Comparison of ENCODE assay signal across 14 cellular contexts in the genomic region with DNA sequence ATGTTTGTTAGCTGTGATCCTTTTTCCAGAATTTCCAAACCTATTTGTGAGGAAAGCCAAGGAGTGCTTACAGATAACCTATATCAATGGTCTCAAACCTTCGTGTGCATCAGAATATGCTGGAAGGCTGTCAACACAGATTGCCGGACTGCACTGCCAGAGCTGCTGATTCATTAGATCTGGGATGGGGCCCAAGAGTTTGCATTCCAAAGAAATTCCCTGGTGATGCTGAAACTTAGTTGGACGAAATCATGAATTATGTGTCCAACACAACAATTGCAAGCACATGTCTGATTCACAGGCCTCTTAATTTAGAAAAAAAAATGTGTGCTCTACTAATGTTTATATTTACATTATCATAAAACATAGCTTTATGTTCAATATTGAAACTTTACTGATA.
DNase-seq lines count a peak whose midpoint lies in the region; ATAC-seq, FAIRE-seq and TF ChIP-seq lines count a peak whose summit lies in the region.
"Had no signal": no experiment of that assay in that cellular context is flagged by ENCODE, and none has a peak within 500 bp of the region (broad histone marks: within the 10 kb centered on the region; RNA-seq: fewer than 3 reads in every experiment).

No MANE protein-coding gene starts in this region.

- H3K79me2 ChIP-seq in smooth muscle cell (ENCODE audit: low read depth), result no peaks in the 10 kb centered on the region

- 6 to 20% (median 18%) methylated on average over 2 to 3 of the region's 3 CpGs for WGBS in adrenal gland, 4 donors
- 16% methylated on average over 3 of the region's 3 CpGs for WGBS in smooth muscle cell (ENCODE audit: low lambda C conversion rate)
- WGBS in endodermal cell (ENCODE audit: insufficient coverage in 1 of 2, insufficient read length in 1 of 2), 2 experiments, result 94 to 100% methylated on average over 1 to 3 of the region's 3 CpGs

- TF ChIP-seq POLR2A in H54 (IDR thresholded peaks at IDR 0.05; ENCODE audit: low read depth, low read length) (no peak), adrenal gland (IDR thresholded peaks at IDR 0.05) (no peak)

- H3F3A ChIP-seq in smooth muscle cell (ENCODE audit: low read depth), result no peaks in the 10 kb centered on the region

- peaks cover 3% of the 10 kb centered on the region for H3K9me3 Mint-ChIP-seq in activated CD8-positive, alpha-beta T cell treated with anti-CD3 and anti-CD28 coated beads for 36 hours
- peaks cover 17% of the 10 kb centered on the region for H3K9me3 Mint-ChIP-seq in endodermal cell

- no peaks in the 10 kb centered on the region for H4K20me1 ChIP-seq in smooth muscle cell (ENCODE audit: low read depth)

- H2AFZ ChIP-seq in smooth muscle cell (ENCODE audit: low read depth), result no peak overlapping the region

- H3K27me3 Mint-ChIP-seq in activated CD8-positive, alpha-beta T cell treated with anti-CD3 and anti-CD28 coated beads for 36 hours, result no peaks in the 10 kb centered on the region
- H3K27me3 Mint-ChIP-seq in endodermal cell (ENCODE audit: insufficient read depth), result no peaks in the 10 kb centered on the region
- H3K27me3 Mint-ChIP-seq: activated naive CD8-positive, alpha-beta T cell treated with anti-CD3 and anti-CD28 coated beads for 36 hours had no signal

- no peaks in the 10 kb centered on the region for H3K9me3 ChIP-seq in adrenal gland (replicated peaks in 1 of 3)
- no peaks in the 10 kb centered on the region for H3K9me3 ChIP-seq in smooth muscle cell (replicated peaks; ENCODE audit: low read depth)
- no peaks in the 10 kb centered on the region for H3K9me3 ChIP-seq in endodermal cell (ENCODE audit: control insufficient read depth, low read length)

- ATAC-seq in activated CD8-positive, alpha-beta T cell treated with anti-CD3 and anti-CD28 coated beads for 36 hours, result no peak
- ATAC-seq in HG03469 (IDR thresholded peaks at IDR 0.05; ENCODE audit: unreplicated experiment), result no peak

- FAIRE-seq in H54 (lab: Jason Lieb, UNC), result peak; percentile 86

- H3K4me1 Mint-ChIP-seq in activated CD8-positive, alpha-beta T cell treated with anti-CD3 and anti-CD28 coated beads for 36 hours (ENCODE audit: low read depth), result no peaks in the 10 kb centered on the region
- no peaks in the 10 kb centered on the region for H3K4me1 Mint-ChIP-seq in endodermal cell
- H3K4me1 Mint-ChIP-seq: activated naive CD8-positive, alpha-beta T cell treated with anti-CD3 and anti-CD28 coated beads for 36 hours; nephron progenitor cell had no signal

- H3K4me3 Mint-ChIP-seq in activated CD8-positive, alpha-beta T cell treated with anti-CD3 and anti-CD28 coated beads for 36 hours, result no peak overlapping the region
- H3K4me3 Mint-ChIP-seq in endodermal cell, result no peak overlapping the region
- H3K4me3 Mint-ChIP-seq: activated naive CD8-positive, alpha-beta T cell treated with anti-CD3 and anti-CD28 coated beads for 36 hours; nephron progenitor cell; T-helper 2 cell treated with Interferon-gamma antibody and Interleukin-4, amounts not matched to agents 5 μg/mL and 100 μg/mL, for 36 hours had no signal

- POLR2A ChIA-PET in activated CD8-positive, alpha-beta T cell treated with anti-CD3 and anti-CD28 coated beads for 36 hours (lab: Charles Lee), result no interaction called here

- no peak overlapping the region for H3K27ac Mint-ChIP-seq in activated CD8-positive, alpha-beta T cell treated with anti-CD3 and anti-CD28 coated beads for 36 hours
- H3K27ac Mint-ChIP-seq in endodermal cell, result no peak overlapping the region
- H3K27ac Mint-ChIP-seq: activated naive CD8-positive, alpha-beta T cell treated with anti-CD3 and anti-CD28 coated beads for 36 hours; nephron progenitor cell; T-helper 2 cell treated with Interferon-gamma antibody and Interleukin-4, amounts not matched to agents 5 μg/mL and 100 μg/mL, for 36 hours had no signal

- no peaks in the 10 kb centered on the region for H3K36me3 Mint-ChIP-seq in activated CD8-positive, alpha-beta T cell treated with anti-CD3 and anti-CD28 coated beads for 36 hours (ENCODE audit: low read depth)
- no peaks in the 10 kb centered on the region for H3K36me3 Mint-ChIP-seq in endodermal cell (ENCODE audit: low read depth)
- H3K36me3 Mint-ChIP-seq: activated naive CD8-positive, alpha-beta T cell treated with anti-CD3 and anti-CD28 coated beads for 36 hours had no signal

- no peaks in the 10 kb centered on the region for H3K27me3 ChIP-seq in adrenal gland
- no peaks in the 10 kb centered on the region for H3K27me3 ChIP-seq in smooth muscle cell (ENCODE audit: low read depth)
- no peaks in the 10 kb centered on the region for H3K27me3 ChIP-seq in endodermal cell (ENCODE audit: control insufficient read depth, insufficient read depth, low read length, poor library complexity, severe bottlenecking)

- DNase-seq in H54 (ENCODE audit: insufficient read length, low spot score), result no peak
- peak; percentile 38 to 63 (median 48) for DNase-seq in adrenal gland
- DNase-seq in glomerular endothelial cell (ENCODE audit: extremely low read depth, low read depth, low spot score), result peak; percentile 16
- DNase-seq in smooth muscle cell (lab: John Stamatoyannopoulos, UW; ENCODE audit: unreplicated experiment), result no peak
- no peak for DNase-seq in cerebellum (ENCODE audit: low spot score)
- no peak for DNase-seq in activated CD8-positive, alpha-beta T cell treated with anti-CD3 and anti-CD28 coated beads for 36 hours
- DNase-seq in endodermal cell, result no peak
- DNase-seq: activated naive CD8-positive, alpha-beta T cell treated with anti-CD3 and anti-CD28 coated beads for 36 hours; DMS53; NCI-H1694; nephron progenitor cell; stimulated activated naive CD4-positive, alpha-beta T cell treated with Interleukin-2 at 50 U/mL for 16 hours had no signal

- CTCF ChIA-PET in activated CD8-positive, alpha-beta T cell treated with anti-CD3 and anti-CD28 coated beads for 36 hours (lab: Charles Lee), result no interaction called here

- no peak overlapping the region for H3K9ac ChIP-seq in smooth muscle cell (ENCODE audit: low read depth)
- H3K9ac ChIP-seq in endodermal cell (ENCODE audit: extremely low read depth, low read length, poor library complexity, severe bottlenecking), result no peak overlapping the region

- no peak for TF ChIP-seq CTCF in adrenal gland (IDR thresholded peaks at IDR 0.05)
- TF ChIP-seq CTCF in smooth muscle cell (IDR thresholded peaks at IDR 0.05; ENCODE audit: borderline replicate concordance, insufficient read depth, poor library complexity, severe bottlenecking), result no peak
- no peak for TF ChIP-seq CTCF in activated CD8-positive, alpha-beta T cell treated with anti-CD3 and anti-CD28 coated beads for 36 hours (IDR thresholded peaks at IDR 0.05)
- TF ChIP-seq CTCF in endodermal cell (conservative IDR thresholded peaks at IDR 0.05), result no peak

- H3K27ac ChIP-seq in adrenal gland, result no peak overlapping the region
- H3K27ac ChIP-seq in smooth muscle cell (ENCODE audit: low read depth), result no peak overlapping the region
- no peak overlapping the region for H3K27ac ChIP-seq in endodermal cell (ENCODE audit: low read depth, low read length)

- H3K4me2 ChIP-seq in smooth muscle cell, result peak overlapping the region; percentile 41

- H3K4me3 ChIP-seq in adrenal gland (no peak overlapping the region), smooth muscle cell (no peak overlapping the region), endodermal cell (ENCODE audit: low read length) (no peak overlapping the region)

- intact Hi-C loops in adrenal gland (cut with DNase I), result no loop called here
- intact Hi-C loops in activated CD8-positive, alpha-beta T cell treated with anti-CD3 and anti-CD28 coated beads for 36 hours (cut with micrococcal nuclease), result no loop called here

- no peaks in the 10 kb centered on the region for H3K4me1 ChIP-seq in adrenal gland (replicated peaks in 1 of 2)
- peaks cover 7% of the 10 kb centered on the region for H3K4me1 ChIP-seq in smooth muscle cell (ENCODE audit: low read depth)
- no peaks in the 10 kb centered on the region for H3K4me1 ChIP-seq in endodermal cell (ENCODE audit: control insufficient read depth, insufficient read depth, low read length)

- H3K36me3 ChIP-seq in adrenal gland (replicated peaks in 1 of 2) (no peaks in the 10 kb centered on the region), smooth muscle cell (ENCODE audit: low read depth) (no peaks in the 10 kb centered on the region), endodermal cell (ENCODE audit: control insufficient read depth, insufficient read depth, low read length) (no peaks in the 10 kb centered on the region)

Comparison
In these comparisons a context has a peak if more than half of its experiments do, and no peak if none do; other contexts are left out.
1. DNase-seq: peak in adrenal gland (7 of 7) and glomerular endothelial cell (single experiment); none in H54 (single experiment), smooth muscle cell (single experiment), cerebellum (single experiment), activated CD8-positive, alpha-beta T cell treated with anti-CD3 and anti-CD28 coated beads for 36 hours (single experiment) and endodermal cell (single experiment).